10 cellular contexts compared by ENCODE assay signal in genomic region chr11:58647141-58647699, GRCh38. TPM values are rescaled to one million over a fixed set of nuclear protein-coding genes. Genes with fewer than 3 reads are reported as not detected.
DNase-seq lines count a peak whose midpoint lies in the region; ATAC-seq and TF ChIP-seq lines count a peak whose summit lies in the region.
"Had no signal": no experiment of that assay in that cellular context is flagged by ENCODE, and none has a peak within 500 bp of the region (broad histone marks: within the 10 kb centered on the region; RNA-seq: fewer than 3 reads in every experiment).

No MANE protein-coding gene starts in this region.

- no peak overlapping the region for H3K27ac ChIP-seq in WERI-Rb-1
- no peak overlapping the region for H3K27ac ChIP-seq in uterus
- H3K27ac ChIP-seq: testis had no signal

- H3K9me3 ChIP-seq in WERI-Rb-1 (ENCODE audit: severe bottlenecking) = peaks cover 4% of the 10 kb centered on the region
- no peaks in the 10 kb centered on the region for H3K9me3 ChIP-seq in uterus
- H3K9me3 ChIP-seq: testis had no signal

- TF ChIP-seq POLR2A in uterus (IDR thresholded peaks at IDR 0.05) = no peak

- no peaks in the 10 kb centered on the region for H3K36me3 ChIP-seq in WERI-Rb-1
- no peaks in the 10 kb centered on the region for H3K36me3 ChIP-seq in uterus

- no peak overlapping the region for H3K4me3 ChIP-seq in WERI-Rb-1 (ENCODE audit: low read depth, low read length)
- no peak overlapping the region for H3K4me3 ChIP-seq in uterus
- H3K4me3 ChIP-seq: testis had no signal

- H3K27me3 ChIP-seq in WERI-Rb-1 (ENCODE audit: insufficient read depth, low read depth, severe bottlenecking) = peaks cover 12% of the 10 kb centered on the region
- H3K27me3 ChIP-seq in uterus = no peaks in the 10 kb centered on the region
- H3K27me3 ChIP-seq: testis had no signal

- DNase-seq in WERI-Rb-1 (peak; percentile 9), uterus (no peak)
- no peak for DNase-seq in effector CD4-positive, alpha-beta T cell
- no peak for DNase-seq in central memory CD4-positive, alpha-beta T cell
- DNase-seq: activated CD4-positive, alpha-beta T cell treated with anti-CD3 and anti-CD28 coated beads, Interleukin-2, amount 50 U/mL, for 1 hour; testis had no signal

- ATAC-seq in GM18511 (IDR thresholded peaks at IDR 0.05; ENCODE audit: unreplicated experiment) (peak; percentile 90), GM21529 (IDR thresholded peaks at IDR 0.05; ENCODE audit: unreplicated experiment) (peak; percentile 86), HG03175 (IDR thresholded peaks at IDR 0.05; ENCODE audit: unreplicated experiment) (peak; percentile 84), esophagus mucosa (no peak)

- H3K4me1 ChIP-seq in uterus = no peaks in the 10 kb centered on the region
- H3K4me1 ChIP-seq: testis had no signal

- no peak for TF ChIP-seq CTCF in WERI-Rb-1 (IDR thresholded peaks at IDR 0.05; ENCODE audit: low read depth, low read length)
- TF ChIP-seq CTCF in uterus (IDR thresholded peaks at IDR 0.05) = no peak

- intact Hi-C loops in uterus (cut with DNase I; ENCODE audit: low total_unique reads) = no loop called here

RNA-seq across cellular contexts. Expression of gene CNTF, which starts 24.8 kb away (rescaled TPM):
- total RNA-seq in uterus = 1 to 10 TPM in 2 of 4 donors, not detected in 2; 1.1 to 1.2 TPM
- total RNA-seq in esophagus mucosa = 0.76 TPM
